In genomic region chr10:86340176-86340990, GRCh38 we compare ENCODE assay signal across 1 cellular context.
TF ChIP-seq lines count a peak whose summit lies in the region.

No MANE protein-coding gene starts in this region.

TF ChIP-seq in HEK293, 187 proteins besides CTCF, POLR2A, EP300 and RAD21 (continued from another document):
- TF ChIP-seq, protein P1, sequence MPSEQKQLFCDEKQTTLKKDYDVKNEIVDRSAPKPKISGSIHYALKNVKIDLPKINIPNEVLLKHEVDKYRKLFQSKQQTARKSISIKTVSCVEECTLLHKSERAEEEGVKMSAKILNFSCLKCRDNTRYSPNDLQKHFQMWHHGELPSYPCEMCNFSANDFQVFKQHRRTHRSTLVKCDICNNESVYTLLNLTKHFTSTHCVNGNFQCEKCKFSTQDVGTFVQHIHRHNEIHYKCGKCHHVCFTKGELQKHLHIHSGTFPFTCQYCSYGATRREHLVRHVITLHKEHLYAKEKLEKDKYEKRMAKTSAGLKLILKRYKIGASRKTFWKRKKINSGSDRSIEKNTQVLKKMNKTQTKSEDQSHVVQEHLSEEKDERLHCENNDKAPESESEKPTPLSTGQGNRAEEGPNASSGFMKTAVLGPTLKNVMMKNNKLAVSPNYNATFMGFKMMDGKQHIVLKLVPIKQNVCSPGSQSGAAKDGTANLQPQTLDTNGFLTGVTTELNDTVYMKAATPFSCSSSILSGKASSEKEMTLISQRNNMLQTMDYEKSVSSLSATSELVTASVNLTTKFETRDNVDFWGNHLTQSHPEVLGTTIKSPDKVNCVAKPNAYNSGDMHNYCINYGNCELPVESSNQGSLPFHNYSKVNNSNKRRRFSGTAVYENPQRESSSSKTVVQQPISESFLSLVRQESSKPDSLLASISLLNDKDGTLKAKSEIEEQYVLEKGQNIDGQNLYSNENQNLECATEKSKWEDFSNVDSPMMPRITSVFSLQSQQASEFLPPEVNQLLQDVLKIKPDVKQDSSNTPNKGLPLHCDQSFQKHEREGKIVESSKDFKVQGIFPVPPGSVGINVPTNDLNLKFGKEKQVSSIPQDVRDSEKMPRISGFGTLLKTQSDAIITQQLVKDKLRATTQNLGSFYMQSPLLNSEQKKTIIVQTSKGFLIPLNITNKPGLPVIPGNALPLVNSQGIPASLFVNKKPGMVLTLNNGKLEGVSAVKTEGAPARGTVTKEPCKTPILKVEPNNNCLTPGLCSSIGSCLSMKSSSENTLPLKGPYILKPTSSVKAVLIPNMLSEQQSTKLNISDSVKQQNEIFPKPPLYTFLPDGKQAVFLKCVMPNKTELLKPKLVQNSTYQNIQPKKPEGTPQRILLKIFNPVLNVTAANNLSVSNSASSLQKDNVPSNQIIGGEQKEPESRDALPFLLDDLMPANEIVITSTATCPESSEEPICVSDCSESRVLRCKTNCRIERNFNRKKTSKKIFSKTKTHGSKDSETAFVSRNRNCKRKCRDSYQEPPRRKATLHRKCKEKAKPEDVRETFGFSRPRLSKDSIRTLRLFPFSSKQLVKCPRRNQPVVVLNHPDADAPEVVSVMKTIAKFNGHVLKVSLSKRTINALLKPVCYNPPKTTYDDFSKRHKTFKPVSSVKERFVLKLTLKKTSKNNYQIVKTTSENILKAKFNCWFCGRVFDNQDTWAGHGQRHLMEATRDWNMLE (tag by site-specific recombination; conservative IDR thresholded peaks at IDR 0.05; ENCODE audit: low read depth): no peak
- TF ChIP-seq ZNF580 (tag by site-specific recombination; IDR thresholded peaks at IDR 0.05): no peak
- TF ChIP-seq ZNF274 (IDR thresholded peaks at IDR 0.05; ENCODE audit: low read length): no peak
- TF ChIP-seq ZNF274 (tag by site-specific recombination; IDR thresholded peaks at IDR 0.05; ENCODE audit: borderline replicate concordance): no peak
- TF ChIP-seq ZNF311 (tag by site-specific recombination; IDR thresholded peaks at IDR 0.05; ENCODE audit: borderline replicate concordance): no peak
- TF ChIP-seq ZNF639 (tag by site-specific recombination; IDR thresholded peaks at IDR 0.05): no peak
TF ChIP-seq in HEK293: peak in this region for 1.
